8 cellular contexts compared by ENCODE assay signal in genomic region chr12:64610660-64611429, GRCh38. TPM values are rescaled to one million over a fixed set of nuclear protein-coding genes. Genes with fewer than 3 reads are reported as not detected.
DNase-seq lines count a peak whose midpoint lies in the region; FAIRE-seq and TF ChIP-seq lines count a peak whose summit lies in the region.

No MANE protein-coding gene starts in this region.

- H3K36me3 ChIP-seq in GM23248 (ENCODE audit: low read depth): no peaks in the 10 kb centered on the region
- H3K36me3 ChIP-seq in brain microvascular endothelial cell (replicated peaks): no peaks in the 10 kb centered on the region
- no peaks in the 10 kb centered on the region for H3K36me3 ChIP-seq in kidney (ENCODE audit: control insufficient read depth in 1 of 2, insufficient read depth in 2 of 2, low read length in 2 of 2)

- H4K20me1 ChIP-seq in GM23248 (ENCODE audit: insufficient read depth): no peaks in the 10 kb centered on the region

- H3K9me2 ChIP-seq in GM23248 (ENCODE audit: insufficient read depth): no peaks in the 10 kb centered on the region

- H3K4me3 ChIP-seq in GM12864 (ENCODE audit: low read depth, low read length) (peak overlapping the region; percentile 80), GM23248 (peak overlapping the region; percentile 75), brain microvascular endothelial cell (ENCODE audit: low read depth, low read length) (peak overlapping the region; percentile 82), kidney (ENCODE audit: low read length in 2 of 2) (peak overlapping the region; percentile 67 to 72)

- WGBS in GM23248 (ENCODE audit: low coverage in 1 of 2, low lambda C conversion rate in 2 of 2, missing lambda C conversion rate in 2 of 2), 2 experiments: 0% methylated on average over 32 to 55 of the region's 63 CpGs

- peaks cover 31% of the 10 kb centered on the region for H3K79me2 ChIP-seq in GM23248 (ENCODE audit: insufficient read depth)

- no peaks in the 10 kb centered on the region for H3K9me3 ChIP-seq in GM23248 (ENCODE audit: low read depth)
- H3K9me3 ChIP-seq in kidney (ENCODE audit: control insufficient read depth in 1 of 2, low read length in 2 of 2): no peaks in the 10 kb centered on the region

- DNase-seq in GM12864 (ENCODE audit: low read depth) (no peak), GM23248 (peak; percentile 76), LoVo (ENCODE audit: low spot score) (peak; percentile 65), UCSD-AML1 (lab: John Stamatoyannopoulos, UW; ENCODE audit: unreplicated experiment) (peak; percentile 72), brain microvascular endothelial cell (peak; percentile 15), kidney (peak; percentile 91), superior temporal gyrus (ENCODE audit: extremely low spot score) (no peak)
- peak; percentile 43 for DNase-seq in stimulated activated CD4-positive, alpha-beta T cell treated with anti-CD3 and anti-CD28 coated beads, Interleukin-2, amount 100 ng/mL, for 4 hours (ENCODE audit: low read depth)

- no peak for TF ChIP-seq CTCF in GM12864 (IDR thresholded peaks at IDR 0.05; ENCODE audit: low read depth, low read length, missing control alignments)
- TF ChIP-seq CTCF in brain microvascular endothelial cell (IDR thresholded peaks at IDR 0.05; ENCODE audit: low read depth, low read length, missing control alignments): no peak
- no peak for TF ChIP-seq CTCF in kidney (IDR thresholded peaks at IDR 0.05; ENCODE audit: borderline replicate concordance, extremely low read depth, insufficient read depth)

- intact Hi-C loops in kidney (cut with DNase I): no loop called here

- H3K27me3 ChIP-seq in GM23248 (replicated peaks; ENCODE audit: insufficient read depth) (no peaks in the 10 kb centered on the region), brain microvascular endothelial cell (replicated peaks) (no peaks in the 10 kb centered on the region)

- H2AFZ ChIP-seq in GM23248: peak overlapping the region; percentile 92

- peak overlapping the region; percentile 90 for H3K4me2 ChIP-seq in GM23248 (ENCODE audit: unreplicated experiment)

- peak overlapping the region; percentile 66 for H3K9ac ChIP-seq in GM23248
- peak overlapping the region; percentile 7 to 63 for H3K9ac ChIP-seq in kidney (ENCODE audit: low read length in 2 of 2)

- no peak for FAIRE-seq in kidney (lab: Jason Lieb, UNC)

- in situ Hi-C loops in GM23248 (cut with MboI): no loop called here
- in situ Hi-C loops in brain microvascular endothelial cell (cut with HindIII; ENCODE audit: low pct_ligation_motif_present, low sequenced_read_pairs): no loop called here

- H3K4me1 ChIP-seq in GM23248 (ENCODE audit: insufficient read depth) (0 out of 2 replicates have a peak, but pooled peaks cover 2% of the 10 kb centered on the region), kidney (ENCODE audit: control insufficient read depth in 1 of 2, insufficient read depth in 1 of 2, low read depth in 1 of 2, low read length in 2 of 2) (no peaks in the 10 kb centered on the region)

- peaks cover 18% of the 10 kb centered on the region for H3F3A ChIP-seq in GM23248 (ENCODE audit: insufficient read depth)

- H3K27ac ChIP-seq in GM23248 (no peak overlapping the region), brain microvascular endothelial cell (peak overlapping the region; percentile 21), kidney (ENCODE audit: low read depth in 2 of 2, low read length in 2 of 2) (peak overlapping the region; percentile 3 to 67)

RNA-seq across cellular contexts. Expression of gene RASSF3, which starts 0.6 kb away (rescaled TPM):
- total RNA-seq in GM23248 (2014; rRNA removed; shearing (Covaris generic)): 4.9 and 12.0 TPM in 2 replicates
- polyA plus RNA-seq in GM23248 (2016; fragmentation: Nextera tagmentation; extraction: Ambion mirVana) (1.5 and 1.9 TPM in 2 replicates), kidney (ENCODE audit: insufficient read depth, low read depth, low replicate concordance) (8.2 TPM)
- 35.6 TPM for total RNA-seq in kidney

Comparison
In these comparisons a context has a peak if more than half of its experiments do, and no peak if none do; other contexts are left out.
1. DNase-seq: peak in GM23248 (single experiment), LoVo (single experiment), UCSD-AML1 (single experiment), brain microvascular endothelial cell (single experiment), kidney (single experiment) and stimulated activated CD4-positive, alpha-beta T cell treated with anti-CD3 and anti-CD28 coated beads, Interleukin-2, amount 100 ng/mL, for 4 hours (single experiment); none in GM12864 (single experiment) and superior temporal gyrus (single experiment).
2. Peak in every context shown above with its lines, with median percentiles within 50 percentile points of each other: H3K4me3 ChIP-seq.